ENCODE assay signal across 1 cellular context in the genomic region with DNA sequence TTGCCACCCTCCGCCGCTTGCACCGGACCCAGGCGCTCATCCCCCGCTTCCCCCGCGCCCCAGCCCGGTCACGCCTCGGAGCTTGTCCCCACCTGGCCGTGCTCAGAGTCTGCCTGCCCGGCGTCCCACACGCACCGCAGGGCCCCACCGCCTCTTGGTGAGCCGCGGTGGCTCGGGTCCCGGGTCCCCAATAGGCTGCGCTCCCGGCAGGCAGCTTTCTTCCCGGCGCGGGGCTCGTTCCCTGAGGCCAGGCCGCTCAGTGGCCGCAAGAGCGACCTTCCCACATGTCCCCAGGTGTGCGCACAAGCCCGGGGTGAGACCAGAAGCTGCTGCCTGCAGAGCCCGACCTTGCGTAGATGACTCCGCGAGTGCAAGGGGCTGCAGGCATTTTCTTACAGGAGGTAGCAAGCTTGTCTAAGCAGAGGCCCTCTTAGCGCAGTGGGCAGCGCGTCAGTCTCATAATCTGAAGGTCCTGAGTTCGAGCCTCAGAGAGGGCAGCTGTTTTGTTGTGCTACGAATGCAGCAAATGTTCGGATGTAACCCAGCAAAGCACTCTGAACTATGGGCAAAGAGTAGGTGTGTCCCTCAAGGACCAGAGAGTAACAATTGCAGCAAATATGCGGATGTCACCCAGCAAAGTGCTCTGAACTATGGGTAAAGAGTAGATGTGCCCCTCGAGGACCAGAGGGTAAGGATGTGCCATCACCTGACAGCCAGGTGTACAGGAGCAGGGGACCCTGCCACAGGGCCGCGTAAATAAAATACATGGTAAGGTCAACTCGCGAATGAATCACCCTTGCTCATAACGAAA.
A peak's percentile ranks its signal among the peaks of the same experiment; 100 is the strongest.
TF ChIP-seq lines count a peak whose summit lies in the region.

No MANE protein-coding gene starts in this region.

TF ChIP-seq in HepG2, 621 proteins besides CTCF, POLR2A, EP300 and RAD21 (continued from another document and continues in another):
- TF ChIP-seq ZNF333 (CRISPR knock-in tag; IDR thresholded peaks at IDR 0.05; ENCODE audit: borderline replicate concordance) (0 out of 2 replicates have a peak, but pooled peaks have one; percentile 82), RFX1 (IDR thresholded peaks at IDR 0.05) (no peak), ZFP37 (CRISPR knock-in tag; IDR thresholded peaks at IDR 0.05; ENCODE audit: borderline replicate concordance) (no peak), RBM22 (optimal IDR thresholded peaks at IDR 0.05; ENCODE audit: low read length) (peak; percentile 99), KAT2B (IDR thresholded peaks at IDR 0.05; ENCODE audit: borderline replicate concordance, low read depth, low read length) (no peak), ZBTB42 (CRISPR knock-in tag; IDR thresholded peaks at IDR 0.05) (peak; percentile 88), HOXA3 (CRISPR knock-in tag; IDR thresholded peaks at IDR 0.05) (peak; percentile 91), RARG (CRISPR knock-in tag; IDR thresholded peaks at IDR 0.05; ENCODE audit: low read depth) (peak; percentile 88; the same call in 1 of the 2 replicates), TP53 (CRISPR knock-in tag; conservative IDR thresholded peaks at IDR 0.05) (peak; percentile 82; the same call in 1 of the 2 replicates), NCOA5 (CRISPR knock-in tag; IDR thresholded peaks at IDR 0.05) (no peak; the same call in 1 of the 2 replicates), CCDC6 (CRISPR knock-in tag; IDR thresholded peaks at IDR 0.05) (peak; percentile 98), SALL2 (CRISPR knock-in tag; IDR thresholded peaks at IDR 0.05) (peak; percentile 91), ZNF577 (CRISPR knock-in tag; IDR thresholded peaks at IDR 0.05; ENCODE audit: borderline replicate concordance, low read depth) (no peak), ZFP36L2 (CRISPR knock-in tag; IDR thresholded peaks at IDR 0.05) (peak; percentile 61; the same call in 1 of the 2 replicates), ZC3H13 (CRISPR knock-in tag; IDR thresholded peaks at IDR 0.05) (no peak), ZNF224 (CRISPR knock-in tag; IDR thresholded peaks at IDR 0.05) (peak; percentile 96; the same call in 1 of the 2 replicates), ZNF335 (CRISPR knock-in tag; IDR thresholded peaks at IDR 0.05) (peak; percentile 89), ZNF30 (CRISPR knock-in tag; IDR thresholded peaks at IDR 0.05) (peak; percentile 69; the same call in 1 of the 2 replicates), ZNF558 (CRISPR knock-in tag; IDR thresholded peaks at IDR 0.05; ENCODE audit: borderline replicate concordance) (no peak), ZMYM3 (CRISPR knock-in tag; IDR thresholded peaks at IDR 0.05) (peak; percentile 98), ZFP82 (CRISPR knock-in tag; IDR thresholded peaks at IDR 0.05; ENCODE audit: borderline replicate concordance) (no peak), HMG20A (CRISPR knock-in tag; IDR thresholded peaks at IDR 0.05; ENCODE audit: borderline replicate concordance) (peak; percentile 80; the same call in 1 of the 2 replicates), SMARCC2 (IDR thresholded peaks at IDR 0.05) (no peak), SMAD3 (CRISPR knock-in tag; IDR thresholded peaks at IDR 0.05) (peak; percentile 99), REPIN1 (CRISPR knock-in tag; IDR thresholded peaks at IDR 0.05; ENCODE audit: borderline replicate concordance, low read depth) (peak; percentile 99), SMYD3 (CRISPR knock-in tag; IDR thresholded peaks at IDR 0.05) (peak; percentile 80)
- TF ChIP-seq, protein P1, sequence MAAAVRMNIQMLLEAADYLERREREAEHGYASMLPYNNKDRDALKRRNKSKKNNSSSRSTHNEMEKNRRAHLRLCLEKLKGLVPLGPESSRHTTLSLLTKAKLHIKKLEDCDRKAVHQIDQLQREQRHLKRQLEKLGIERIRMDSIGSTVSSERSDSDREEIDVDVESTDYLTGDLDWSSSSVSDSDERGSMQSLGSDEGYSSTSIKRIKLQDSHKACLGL (CRISPR knock-in tag; IDR thresholded peaks at IDR 0.05), result peak; percentile 79
- TF ChIP-seq, protein P2, sequence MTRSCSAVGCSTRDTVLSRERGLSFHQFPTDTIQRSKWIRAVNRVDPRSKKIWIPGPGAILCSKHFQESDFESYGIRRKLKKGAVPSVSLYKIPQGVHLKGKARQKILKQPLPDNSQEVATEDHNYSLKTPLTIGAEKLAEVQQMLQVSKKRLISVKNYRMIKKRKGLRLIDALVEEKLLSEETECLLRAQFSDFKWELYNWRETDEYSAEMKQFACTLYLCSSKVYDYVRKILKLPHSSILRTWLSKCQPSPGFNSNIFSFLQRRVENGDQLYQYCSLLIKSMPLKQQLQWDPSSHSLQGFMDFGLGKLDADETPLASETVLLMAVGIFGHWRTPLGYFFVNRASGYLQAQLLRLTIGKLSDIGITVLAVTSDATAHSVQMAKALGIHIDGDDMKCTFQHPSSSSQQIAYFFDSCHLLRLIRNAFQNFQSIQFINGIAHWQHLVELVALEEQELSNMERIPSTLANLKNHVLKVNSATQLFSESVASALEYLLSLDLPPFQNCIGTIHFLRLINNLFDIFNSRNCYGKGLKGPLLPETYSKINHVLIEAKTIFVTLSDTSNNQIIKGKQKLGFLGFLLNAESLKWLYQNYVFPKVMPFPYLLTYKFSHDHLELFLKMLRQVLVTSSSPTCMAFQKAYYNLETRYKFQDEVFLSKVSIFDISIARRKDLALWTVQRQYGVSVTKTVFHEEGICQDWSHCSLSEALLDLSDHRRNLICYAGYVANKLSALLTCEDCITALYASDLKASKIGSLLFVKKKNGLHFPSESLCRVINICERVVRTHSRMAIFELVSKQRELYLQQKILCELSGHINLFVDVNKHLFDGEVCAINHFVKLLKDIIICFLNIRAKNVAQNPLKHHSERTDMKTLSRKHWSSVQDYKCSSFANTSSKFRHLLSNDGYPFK (CRISPR knock-in tag; IDR thresholded peaks at IDR 0.05; ENCODE audit: borderline replicate concordance), result peak; percentile 91
- TF ChIP-seq, protein P3, sequence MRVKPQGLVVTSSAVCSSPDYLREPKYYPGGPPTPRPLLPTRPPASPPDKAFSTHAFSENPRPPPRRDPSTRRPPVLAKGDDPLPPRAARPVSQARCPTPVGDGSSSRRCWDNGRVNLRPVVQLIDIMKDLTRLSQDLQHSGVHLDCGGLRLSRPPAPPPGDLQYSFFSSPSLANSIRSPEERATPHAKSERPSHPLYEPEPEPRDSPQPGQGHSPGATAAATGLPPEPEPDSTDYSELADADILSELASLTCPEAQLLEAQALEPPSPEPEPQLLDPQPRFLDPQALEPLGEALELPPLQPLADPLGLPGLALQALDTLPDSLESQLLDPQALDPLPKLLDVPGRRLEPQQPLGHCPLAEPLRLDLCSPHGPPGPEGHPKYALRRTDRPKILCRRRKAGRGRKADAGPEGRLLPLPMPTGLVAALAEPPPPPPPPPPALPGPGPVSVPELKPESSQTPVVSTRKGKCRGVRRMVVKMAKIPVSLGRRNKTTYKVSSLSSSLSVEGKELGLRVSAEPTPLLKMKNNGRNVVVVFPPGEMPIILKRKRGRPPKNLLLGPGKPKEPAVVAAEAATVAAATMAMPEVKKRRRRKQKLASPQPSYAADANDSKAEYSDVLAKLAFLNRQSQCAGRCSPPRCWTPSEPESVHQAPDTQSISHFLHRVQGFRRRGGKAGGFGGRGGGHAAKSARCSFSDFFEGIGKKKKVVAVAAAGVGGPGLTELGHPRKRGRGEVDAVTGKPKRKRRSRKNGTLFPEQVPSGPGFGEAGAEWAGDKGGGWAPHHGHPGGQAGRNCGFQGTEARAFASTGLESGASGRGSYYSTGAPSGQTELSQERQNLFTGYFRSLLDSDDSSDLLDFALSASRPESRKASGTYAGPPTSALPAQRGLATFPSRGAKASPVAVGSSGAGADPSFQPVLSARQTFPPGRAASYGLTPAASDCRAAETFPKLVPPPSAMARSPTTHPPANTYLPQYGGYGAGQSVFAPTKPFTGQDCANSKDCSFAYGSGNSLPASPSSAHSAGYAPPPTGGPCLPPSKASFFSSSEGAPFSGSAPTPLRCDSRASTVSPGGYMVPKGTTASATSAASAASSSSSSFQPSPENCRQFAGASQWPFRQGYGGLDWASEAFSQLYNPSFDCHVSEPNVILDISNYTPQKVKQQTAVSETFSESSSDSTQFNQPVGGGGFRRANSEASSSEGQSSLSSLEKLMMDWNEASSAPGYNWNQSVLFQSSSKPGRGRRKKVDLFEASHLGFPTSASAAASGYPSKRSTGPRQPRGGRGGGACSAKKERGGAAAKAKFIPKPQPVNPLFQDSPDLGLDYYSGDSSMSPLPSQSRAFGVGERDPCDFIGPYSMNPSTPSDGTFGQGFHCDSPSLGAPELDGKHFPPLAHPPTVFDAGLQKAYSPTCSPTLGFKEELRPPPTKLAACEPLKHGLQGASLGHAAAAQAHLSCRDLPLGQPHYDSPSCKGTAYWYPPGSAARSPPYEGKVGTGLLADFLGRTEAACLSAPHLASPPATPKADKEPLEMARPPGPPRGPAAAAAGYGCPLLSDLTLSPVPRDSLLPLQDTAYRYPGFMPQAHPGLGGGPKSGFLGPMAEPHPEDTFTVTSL (CRISPR knock-in tag; IDR thresholded peaks at IDR 0.05; ENCODE audit: borderline replicate concordance), result peak; percentile 29; the same call in 1 of the 2 replicates
- TF ChIP-seq, protein P4, sequence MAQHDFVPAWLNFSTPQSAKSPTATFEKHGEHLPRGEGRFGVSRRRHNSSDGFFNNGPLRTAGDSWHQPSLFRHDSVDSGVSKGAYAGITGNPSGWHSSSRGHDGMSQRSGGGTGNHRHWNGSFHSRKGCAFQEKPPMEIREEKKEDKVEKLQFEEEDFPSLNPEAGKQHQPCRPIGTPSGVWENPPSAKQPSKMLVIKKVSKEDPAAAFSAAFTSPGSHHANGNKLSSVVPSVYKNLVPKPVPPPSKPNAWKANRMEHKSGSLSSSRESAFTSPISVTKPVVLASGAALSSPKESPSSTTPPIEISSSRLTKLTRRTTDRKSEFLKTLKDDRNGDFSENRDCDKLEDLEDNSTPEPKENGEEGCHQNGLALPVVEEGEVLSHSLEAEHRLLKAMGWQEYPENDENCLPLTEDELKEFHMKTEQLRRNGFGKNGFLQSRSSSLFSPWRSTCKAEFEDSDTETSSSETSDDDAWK (CRISPR knock-in tag; IDR thresholded peaks at IDR 0.05), result no peak
- TF ChIP-seq, protein P5, sequence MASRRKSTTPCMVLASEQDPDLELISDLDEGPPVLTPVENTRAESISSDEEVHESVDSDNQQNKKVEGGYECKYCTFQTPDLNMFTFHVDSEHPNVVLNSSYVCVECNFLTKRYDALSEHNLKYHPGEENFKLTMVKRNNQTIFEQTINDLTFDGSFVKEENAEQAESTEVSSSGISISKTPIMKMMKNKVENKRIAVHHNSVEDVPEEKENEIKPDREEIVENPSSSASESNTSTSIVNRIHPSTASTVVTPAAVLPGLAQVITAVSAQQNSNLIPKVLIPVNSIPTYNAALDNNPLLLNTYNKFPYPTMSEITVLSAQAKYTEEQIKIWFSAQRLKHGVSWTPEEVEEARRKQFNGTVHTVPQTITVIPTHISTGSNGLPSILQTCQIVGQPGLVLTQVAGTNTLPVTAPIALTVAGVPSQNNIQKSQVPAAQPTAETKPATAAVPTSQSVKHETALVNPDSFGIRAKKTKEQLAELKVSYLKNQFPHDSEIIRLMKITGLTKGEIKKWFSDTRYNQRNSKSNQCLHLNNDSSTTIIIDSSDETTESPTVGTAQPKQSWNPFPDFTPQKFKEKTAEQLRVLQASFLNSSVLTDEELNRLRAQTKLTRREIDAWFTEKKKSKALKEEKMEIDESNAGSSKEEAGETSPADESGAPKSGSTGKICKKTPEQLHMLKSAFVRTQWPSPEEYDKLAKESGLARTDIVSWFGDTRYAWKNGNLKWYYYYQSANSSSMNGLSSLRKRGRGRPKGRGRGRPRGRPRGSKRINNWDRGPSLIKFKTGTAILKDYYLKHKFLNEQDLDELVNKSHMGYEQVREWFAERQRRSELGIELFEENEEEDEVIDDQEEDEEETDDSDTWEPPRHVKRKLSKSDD (CRISPR knock-in tag; IDR thresholded peaks at IDR 0.05; ENCODE audit: low read depth), result peak; percentile 91
- TF ChIP-seq, protein P6, sequence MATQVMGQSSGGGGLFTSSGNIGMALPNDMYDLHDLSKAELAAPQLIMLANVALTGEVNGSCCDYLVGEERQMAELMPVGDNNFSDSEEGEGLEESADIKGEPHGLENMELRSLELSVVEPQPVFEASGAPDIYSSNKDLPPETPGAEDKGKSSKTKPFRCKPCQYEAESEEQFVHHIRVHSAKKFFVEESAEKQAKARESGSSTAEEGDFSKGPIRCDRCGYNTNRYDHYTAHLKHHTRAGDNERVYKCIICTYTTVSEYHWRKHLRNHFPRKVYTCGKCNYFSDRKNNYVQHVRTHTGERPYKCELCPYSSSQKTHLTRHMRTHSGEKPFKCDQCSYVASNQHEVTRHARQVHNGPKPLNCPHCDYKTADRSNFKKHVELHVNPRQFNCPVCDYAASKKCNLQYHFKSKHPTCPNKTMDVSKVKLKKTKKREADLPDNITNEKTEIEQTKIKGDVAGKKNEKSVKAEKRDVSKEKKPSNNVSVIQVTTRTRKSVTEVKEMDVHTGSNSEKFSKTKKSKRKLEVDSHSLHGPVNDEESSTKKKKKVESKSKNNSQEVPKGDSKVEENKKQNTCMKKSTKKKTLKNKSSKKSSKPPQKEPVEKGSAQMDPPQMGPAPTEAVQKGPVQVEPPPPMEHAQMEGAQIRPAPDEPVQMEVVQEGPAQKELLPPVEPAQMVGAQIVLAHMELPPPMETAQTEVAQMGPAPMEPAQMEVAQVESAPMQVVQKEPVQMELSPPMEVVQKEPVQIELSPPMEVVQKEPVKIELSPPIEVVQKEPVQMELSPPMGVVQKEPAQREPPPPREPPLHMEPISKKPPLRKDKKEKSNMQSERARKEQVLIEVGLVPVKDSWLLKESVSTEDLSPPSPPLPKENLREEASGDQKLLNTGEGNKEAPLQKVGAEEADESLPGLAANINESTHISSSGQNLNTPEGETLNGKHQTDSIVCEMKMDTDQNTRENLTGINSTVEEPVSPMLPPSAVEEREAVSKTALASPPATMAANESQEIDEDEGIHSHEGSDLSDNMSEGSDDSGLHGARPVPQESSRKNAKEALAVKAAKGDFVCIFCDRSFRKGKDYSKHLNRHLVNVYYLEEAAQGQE (IDR thresholded peaks at IDR 0.05; ENCODE audit: borderline replicate concordance in 1 of 2, low read depth in 1 of 2, low read length in 2 of 2), result no peak; a peak in 1 of 4 replicates
- TF ChIP-seq, protein P7, sequence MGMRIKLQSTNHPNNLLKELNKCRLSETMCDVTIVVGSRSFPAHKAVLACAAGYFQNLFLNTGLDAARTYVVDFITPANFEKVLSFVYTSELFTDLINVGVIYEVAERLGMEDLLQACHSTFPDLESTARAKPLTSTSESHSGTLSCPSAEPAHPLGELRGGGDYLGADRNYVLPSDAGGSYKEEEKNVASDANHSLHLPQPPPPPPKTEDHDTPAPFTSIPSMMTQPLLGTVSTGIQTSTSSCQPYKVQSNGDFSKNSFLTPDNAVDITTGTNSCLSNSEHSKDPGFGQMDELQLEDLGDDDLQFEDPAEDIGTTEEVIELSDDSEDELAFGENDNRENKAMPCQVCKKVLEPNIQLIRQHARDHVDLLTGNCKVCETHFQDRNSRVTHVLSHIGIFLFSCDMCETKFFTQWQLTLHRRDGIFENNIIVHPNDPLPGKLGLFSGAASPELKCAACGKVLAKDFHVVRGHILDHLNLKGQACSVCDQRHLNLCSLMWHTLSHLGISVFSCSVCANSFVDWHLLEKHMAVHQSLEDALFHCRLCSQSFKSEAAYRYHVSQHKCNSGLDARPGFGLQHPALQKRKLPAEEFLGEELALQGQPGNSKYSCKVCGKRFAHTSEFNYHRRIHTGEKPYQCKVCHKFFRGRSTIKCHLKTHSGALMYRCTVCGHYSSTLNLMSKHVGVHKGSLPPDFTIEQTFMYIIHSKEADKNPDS (CRISPR knock-in tag; IDR thresholded peaks at IDR 0.05), result peak; percentile 100
- TF ChIP-seq, protein P8, sequence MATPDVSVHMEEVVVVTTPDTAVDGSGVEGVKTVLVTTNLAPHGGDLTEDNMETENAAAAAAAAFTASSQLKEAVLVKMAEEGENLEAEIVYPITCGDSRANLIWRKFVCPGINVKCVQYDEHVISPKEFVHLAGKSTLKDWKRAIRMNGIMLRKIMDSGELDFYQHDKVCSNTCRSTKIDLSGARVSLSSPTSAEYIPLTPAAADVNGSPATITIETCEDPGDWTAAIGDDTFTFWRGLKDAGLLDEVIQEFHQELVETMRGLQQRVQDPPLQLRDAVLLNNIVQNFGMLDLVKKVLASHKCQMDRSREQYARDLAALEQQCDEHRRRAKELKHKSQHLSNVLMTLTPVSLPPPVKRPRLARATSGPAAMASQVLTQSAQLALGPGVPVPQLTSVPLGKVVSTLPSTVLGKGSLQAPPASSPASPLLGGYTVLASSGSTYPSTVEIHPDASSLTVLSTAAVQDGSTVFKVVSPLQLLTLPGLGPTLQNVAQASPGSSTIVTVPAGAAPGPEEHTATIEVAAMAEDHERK (CRISPR knock-in tag; IDR thresholded peaks at IDR 0.05; ENCODE audit: low read depth), result no peak
